ENCODE assay signal across 39 cellular contexts in the genomic region with DNA sequence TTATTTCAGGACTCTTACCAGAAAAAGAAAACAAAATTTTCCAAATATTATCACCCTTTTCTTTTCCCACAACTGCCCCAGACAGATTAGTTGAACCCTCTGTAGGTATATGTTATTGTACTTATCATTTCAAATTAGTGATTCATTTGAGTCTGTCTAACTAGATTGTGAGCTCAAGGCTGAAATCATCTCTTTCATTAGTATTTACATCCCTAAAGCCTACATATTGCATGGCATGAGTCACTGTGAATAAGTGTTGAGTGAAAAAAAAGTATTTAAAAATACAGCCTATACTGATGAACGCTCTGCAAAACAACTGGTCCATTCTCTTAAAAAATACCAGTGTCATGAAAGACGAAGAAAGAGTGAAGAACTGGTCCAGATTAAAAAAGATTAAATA. TPM values are rescaled to one million over a fixed set of nuclear protein-coding genes. Genes with fewer than 3 reads are reported as not detected.
"Had no signal": no experiment of that assay in that cellular context is flagged by ENCODE, and none has a peak within 500 bp of the region (broad histone marks: within the 10 kb centered on the region; RNA-seq: fewer than 3 reads in every experiment).

No MANE protein-coding gene starts in this region.

- H3K27me3 ChIP-seq: MG63 had no signal

- H3K4me3 ChIP-seq: MG63 had no signal

- H3K9me3 ChIP-seq: MG63 had no signal

- H3K4me2 ChIP-seq: KMS-11 had no signal

- H3K27ac ChIP-seq: KMS-11 had no signal

- H3K9ac ChIP-seq: KMS-11 had no signal

- H3K36me3 ChIP-seq: MG63 had no signal

- DNase-seq: Karpas-422, Kasumi-1, MG63, MM.1S, MV-4-11, NCI-H1048, NCI-H1092, NCI-H1092 treated with DMSO at 0.1 percent for 48 hours, NCI-H1105, NCI-H1105 treated with DMSO at 0.1 percent for 48 hours, NCI-H1417, NCI-H1417 treated with DMSO at 0.1 percent for 48 hours, NCI-H1436, NCI-H1436 treated with DMSO at 0.1 percent for 48 hours, NCI-H146, NCI-H1694, NCI-H1694 treated with DMSO at 0.1 percent for 48 hours, NCI-H187, NCI-H187 treated with DMSO at 0.1 percent for 48 hours, NCI-H1930, NCI-H2029, NCI-H2029 treated with DMSO at 0.1 percent for 48 hours, NCI-H2081, NCI-H2081 treated with DMSO at 0.1 percent for 48 hours, NCI-H2107, NCI-H2171, NCI-H2171 treated with DMSO at 0.1 percent for 48 hours, NCI-H2227 treated with DMSO at 0.1 percent for 48 hours, NCI-H226, NCI-H345, NCI-H446, NCI-H510A, NCI-H510A treated with DMSO at 0.1 percent for 48 hours, NCI-H524 had no signal

RNA-seq across cellular contexts. Expression of a gene that starts 3.9 kb away (rescaled TPM):
- total RNA-seq: LHCN-M2, M059J, MCF 10A, NCI-H460 had no signal

RNA-seq across cellular contexts. Expression of a gene that starts 40.7 kb away (rescaled TPM):
- total RNA-seq: LHCN-M2, M059J, MCF 10A, NCI-H460 had no signal
